In genomic region chr7:55888364-55888763, GRCh38 we compare ENCODE assay signal across 10 cellular contexts. TPM values are rescaled to one million over a fixed set of nuclear protein-coding genes. Genes with fewer than 3 reads are reported as not detected.
DNase-seq lines count a peak whose midpoint lies in the region; ATAC-seq and TF ChIP-seq lines count a peak whose summit lies in the region.
"Not testable (repeated sequence)": the region's sequence is repeated elsewhere in the genome, so short reads cannot be mapped to it uniquely, and the experiment has no call there.
"Had no signal": no experiment of that assay in that cellular context is flagged by ENCODE, and none has a peak within 500 bp of the region (broad histone marks: within the 10 kb centered on the region; RNA-seq: fewer than 3 reads in every experiment).

No MANE protein-coding gene starts in this region.

- not testable (repeated sequence) for H3K36me3 ChIP-seq in BJ (ENCODE audit: control insufficient read depth, insufficient read depth, low read length); mammary epithelial cell (ENCODE audit: insufficient read depth, low read length); cardiac muscle cell

- intact Hi-C loops in mammary epithelial cell (cut with micrococcal nuclease) = not testable (repeated sequence)

- dilution Hi-C loops in mammary epithelial cell (cut with HindIII; ENCODE audit: low sequenced_read_pairs) = not testable (repeated sequence)

- not testable (repeated sequence) for H3K36me3 Mint-ChIP-seq in HFFc6 (ENCODE audit: low read depth); activated CD4-positive, alpha-beta T cell treated with anti-CD3 and anti-CD28 coated beads, Interleukin-2, amount 10 ng/mL, durations not matched to agents 7 days and 5 days (ENCODE audit: low read depth); naive thymus-derived CD8-positive, alpha-beta T cell; stimulated activated memory B cell treated with anti-CD40 and anti-IgM and Interleukin-4, amounts not matched to agents 10 μg/mL and 1 μg/mL and 100 μg/mL, for 72 hours

- not testable (repeated sequence) for H3K79me2 ChIP-seq in mammary epithelial cell (ENCODE audit: insufficient read depth, low read length)

- POLR2A ChIA-PET in BJ (lab: Charles Lee); activated CD4-positive, alpha-beta T cell treated with anti-CD3 and anti-CD28 coated beads, Interleukin-2, amount 10 ng/mL, durations not matched to agents 7 days and 5 days (lab: Charles Lee): not testable (repeated sequence)
- POLR2A ChIA-PET in naive thymus-derived CD8-positive, alpha-beta T cell (lab: Charles Lee) = interaction anchor here (0.6 kb wide), 1 partner anchor 160 kb away, joined by 4 read pairs; no protein-coding TSS in a partner anchor

- not testable (repeated sequence) for H3K9ac ChIP-seq in mammary epithelial cell (ENCODE audit: insufficient read depth, low read length)

- H4K20me1 ChIP-seq in mammary epithelial cell (ENCODE audit: insufficient read depth, low read length) = not testable (repeated sequence)

- not testable (repeated sequence) for BruUV-seq in mammary epithelial cell (replicated peaks; lab: Mats Ljungman, UMichigan)

- H3K4me1 ChIP-seq in mammary epithelial cell (ENCODE audit: insufficient read depth, low read length); cardiac muscle cell (ENCODE audit: low read depth): not testable (repeated sequence)

- not testable (repeated sequence) for TF ChIP-seq CTCF in BJ (IDR thresholded peaks at IDR 0.05; ENCODE audit: insufficient read depth, low read depth, low read length); HFFc6 (IDR thresholded peaks at IDR 0.05); mammary epithelial cell (conservative IDR thresholded peaks at IDR 0.05 in 1 of 2, IDR thresholded peaks at IDR 0.05 in 1 of 2; ENCODE audit: extremely low read depth in 1 of 2, insufficient read depth in 1 of 2, low read depth in 1 of 2, low read length in 2 of 2); cardiac muscle cell (IDR thresholded peaks at IDR 0.05; ENCODE audit: low read depth, low read length)

- H2AFZ ChIP-seq in mammary epithelial cell (ENCODE audit: low read depth, low read length) = peak overlapping the region; percentile 31

- not testable (repeated sequence) for H3K9me3 Mint-ChIP-seq in HFFc6; activated CD4-positive, alpha-beta T cell treated with anti-CD3 and anti-CD28 coated beads, Interleukin-2, amount 10 ng/mL, durations not matched to agents 7 days and 5 days; naive thymus-derived CD8-positive, alpha-beta T cell; stimulated activated memory B cell treated with anti-CD40 and anti-IgM and Interleukin-4, amounts not matched to agents 10 μg/mL and 1 μg/mL and 100 μg/mL, for 72 hours

- H3K27me3 ChIP-seq in BJ (ENCODE audit: control insufficient read depth, insufficient read depth, low read length); mammary epithelial cell (ENCODE audit: insufficient read depth, low read length); cardiac muscle cell: not testable (repeated sequence)

- in situ Hi-C loops in mammary epithelial cell (cut with MboI; ENCODE audit: low sequenced_read_pairs in 2 of 2) = not testable (repeated sequence)

- H3K4me2 ChIP-seq in mammary epithelial cell (ENCODE audit: insufficient read depth, low read depth, low read length) = peak overlapping the region; percentile 80

- not testable (repeated sequence) for H3K27me3 Mint-ChIP-seq in HFFc6 (ENCODE audit: insufficient read depth); activated CD4-positive, alpha-beta T cell treated with anti-CD3 and anti-CD28 coated beads, Interleukin-2, amount 10 ng/mL, durations not matched to agents 7 days and 5 days; naive thymus-derived CD8-positive, alpha-beta T cell; stimulated activated memory B cell treated with anti-CD40 and anti-IgM and Interleukin-4, amounts not matched to agents 10 μg/mL and 1 μg/mL and 100 μg/mL, for 72 hours

- WGBS in mammary epithelial cell (ENCODE audit: low coverage, missing lambda C conversion rate) = 74% methylated on average over 5 of the region's 10 CpGs

- CTCF ChIA-PET in BJ (lab: Yijun Ruan, JAX); activated CD4-positive, alpha-beta T cell treated with anti-CD3 and anti-CD28 coated beads, Interleukin-2, amount 10 ng/mL, durations not matched to agents 7 days and 5 days (lab: Charles Lee); mammary epithelial cell (lab: Charles Lee; ENCODE audit: low non-redundant PET): not testable (repeated sequence)

- H3K4me3 Mint-ChIP-seq in HFFc6 = peak overlapping the region; percentile 84
- H3K4me3 Mint-ChIP-seq in activated CD4-positive, alpha-beta T cell treated with anti-CD3 and anti-CD28 coated beads, Interleukin-2, amount 10 ng/mL, durations not matched to agents 7 days and 5 days = peak overlapping the region; percentile 77
- H3K4me3 Mint-ChIP-seq in naive thymus-derived CD8-positive, alpha-beta T cell = peak overlapping the region; percentile 79 to 92 (median 85)
- H3K4me3 Mint-ChIP-seq in stimulated activated memory B cell treated with anti-CD40 and anti-IgM and Interleukin-4, amounts not matched to agents 10 μg/mL and 1 μg/mL and 100 μg/mL, for 72 hours = peak overlapping the region; percentile 76

- peak overlapping the region; percentile 58 for H3K4me3 ChIP-seq in BJ (ENCODE audit: low read depth, low read length)
- H3K4me3 ChIP-seq in mammary epithelial cell (replicated peaks in 1 of 3; ENCODE audit: insufficient read depth in 1 of 3, low read depth in 2 of 3, low read length in 3 of 3) = peak overlapping the region; percentile 59 to 88 (median 71)
- H3K4me3 ChIP-seq in cardiac muscle cell = peak overlapping the region; percentile 63

- DNase-seq in BJ (ENCODE audit: low read depth); HFFc6; activated CD4-positive, alpha-beta T cell treated with anti-CD3 and anti-CD28 coated beads, Interleukin-2, amount 10 ng/mL, durations not matched to agents 7 days and 5 days; mammary epithelial cell; cardiac muscle cell (ENCODE audit: low read depth in 1 of 2, low spot score in 1 of 2); naive thymus-derived CD8-positive, alpha-beta T cell: not testable (repeated sequence)
- DNase-seq in NCI-H69 (lab: John Stamatoyannopoulos, UW) = peak; percentile 35

- peak overlapping the region; percentile 51 for H3K27ac Mint-ChIP-seq in HFFc6
- H3K27ac Mint-ChIP-seq in activated CD4-positive, alpha-beta T cell treated with anti-CD3 and anti-CD28 coated beads, Interleukin-2, amount 10 ng/mL, durations not matched to agents 7 days and 5 days = peak overlapping the region; percentile 88
- H3K27ac Mint-ChIP-seq in naive thymus-derived CD8-positive, alpha-beta T cell = peak overlapping the region; percentile 78 to 97 (median 88)
- peak overlapping the region; percentile 97 for H3K27ac Mint-ChIP-seq in stimulated activated memory B cell treated with anti-CD40 and anti-IgM and Interleukin-4, amounts not matched to agents 10 μg/mL and 1 μg/mL and 100 μg/mL, for 72 hours

- not testable (repeated sequence) for ATAC-seq in naive thymus-derived CD8-positive, alpha-beta T cell; stimulated activated memory B cell treated with anti-CD40 and anti-IgM and Interleukin-4, amounts not matched to agents 10 μg/mL and 1 μg/mL and 100 μg/mL, for 72 hours

- not testable (repeated sequence) for H3K4me1 Mint-ChIP-seq in HFFc6 (ENCODE audit: low read depth); activated CD4-positive, alpha-beta T cell treated with anti-CD3 and anti-CD28 coated beads, Interleukin-2, amount 10 ng/mL, durations not matched to agents 7 days and 5 days; naive thymus-derived CD8-positive, alpha-beta T cell; stimulated activated memory B cell treated with anti-CD40 and anti-IgM and Interleukin-4, amounts not matched to agents 10 μg/mL and 1 μg/mL and 100 μg/mL, for 72 hours

- H3K9me3 ChIP-seq in mammary epithelial cell (replicated peaks; ENCODE audit: insufficient read depth, low read length); cardiac muscle cell (ENCODE audit: low read depth): not testable (repeated sequence)

- not testable (repeated sequence) for H3K27ac ChIP-seq in mammary epithelial cell (ENCODE audit: insufficient read depth, low read depth, low read length)
- H3K27ac ChIP-seq in cardiac muscle cell = peak overlapping the region; percentile 71

RNA-seq across cellular contexts. Expression of gene ZNF713, which starts 1.1 kb away (rescaled TPM):
- polyA plus RNA-seq in BJ (2011; rRNA removed) (0.99 and 1.8 TPM in 2 replicates), mammary epithelial cell (1.0 TPM), cardiac muscle cell (4.1 and 7.5 TPM in 2 replicates)
- polyA minus RNA-seq in BJ (2011; rRNA and poly(A)+ RNA removed) = 0.62 and 1.6 TPM in 2 replicates
- total RNA-seq in HFFc6 (2021; fragmentation: NEBNext Ultra II Directional; extraction: Animal tissue kit (Norgen Biotek cat#: 25700)) = under 1 TPM; 0.31 to 0.94 (median 0.70) TPM
- total RNA-seq in activated CD4-positive, alpha-beta T cell treated with anti-CD3 and anti-CD28 coated beads, Interleukin-2, amount 10 ng/mL, durations not matched to agents 7 days and 5 days = 1 to 10 TPM; 2.5 to 4.2 TPM
- total RNA-seq in mammary epithelial cell (1 to 10 TPM; 2.1 to 5.8 TPM), cardiac muscle cell (5.1 and 5.7 TPM in 2 replicates)
- polyA minus RNA-seq in mammary epithelial cell = 2.1 TPM
- 1 to 10 TPM; 3.9 to 4.6 TPM for total RNA-seq in naive thymus-derived CD8-positive, alpha-beta T cell
- polyA plus RNA-seq in naive thymus-derived CD8-positive, alpha-beta T cell = 1 to 10 TPM in 2 of 3 donors, not detected in 1; 1.5 to 3.8 TPM

RNA-seq across cellular contexts. Expression of gene SEPTIN14, which starts 25.8 kb away (rescaled TPM):
- polyA plus RNA-seq in BJ (2011; rRNA removed) = not detected in 2 replicates
- not detected in 2 replicates for polyA minus RNA-seq in BJ (2011; rRNA and poly(A)+ RNA removed)
- total RNA-seq in HFFc6 (2021; fragmentation: NEBNext Ultra II Directional; extraction: Animal tissue kit (Norgen Biotek cat#: 25700)) = not detected
- not detected for total RNA-seq in activated CD4-positive, alpha-beta T cell treated with anti-CD3 and anti-CD28 coated beads, Interleukin-2, amount 10 ng/mL, durations not matched to agents 7 days and 5 days
- not detected for total RNA-seq in mammary epithelial cell
- not detected for polyA plus RNA-seq in mammary epithelial cell
- not detected for polyA minus RNA-seq in mammary epithelial cell
- total RNA-seq in cardiac muscle cell = not detected in 2 replicates
- polyA plus RNA-seq in cardiac muscle cell = not detected in 2 replicates
- total RNA-seq in naive thymus-derived CD8-positive, alpha-beta T cell = not detected
- not detected for polyA plus RNA-seq in naive thymus-derived CD8-positive, alpha-beta T cell
- total RNA-seq: foreskin keratinocyte, lower leg skin had no signal
- polyA plus RNA-seq: foreskin keratinocyte had no signal
